Comparison of ENCODE assay signal across 21 cellular contexts in genomic region chr3:137762674-137763593, GRCh38. TPM values are rescaled to one million over a fixed set of nuclear protein-coding genes. Genes with fewer than 3 reads are reported as not detected.
DNase-seq lines count a peak whose midpoint lies in the region; ATAC-seq, FAIRE-seq and TF ChIP-seq lines count a peak whose summit lies in the region.
"Had no signal": no experiment of that assay in that cellular context is flagged by ENCODE, and none has a peak within 500 bp of the region (broad histone marks: within the 10 kb centered on the region; RNA-seq: fewer than 3 reads in every experiment).

No MANE protein-coding gene starts in this region.

- CTCF ChIA-PET in A549 (lab: Yijun Ruan, JAX) (no interaction called here), Calu3 (lab: Charles Lee) (interaction anchor here (0.6 kb wide), 1 partner anchor 9 kb away, joined by 3 read pairs; no protein-coding TSS in a partner anchor), K562 (lab: Yijun Ruan, JAX; ENCODE audit: low intra/inter-chr PET ratio) (no interaction called here)

- H3K27ac Mint-ChIP-seq in Calu3 (ENCODE audit: unreplicated experiment), result no peak overlapping the region
- H3K27ac Mint-ChIP-seq in activated CD4-positive, alpha-beta T cell treated with anti-CD3 and anti-CD28 coated beads, Interleukin-2, amount 10 ng/mL, durations not matched to agents 24 days and 14 days, result no peak overlapping the region
- H3K27ac Mint-ChIP-seq: T-helper 17 cell had no signal

- POLR2A ChIA-PET in A549 (lab: Yijun Ruan, JAX), result no interaction called here
- POLR2A ChIA-PET in K562 (lab: Yijun Ruan, JAX), result no interaction called here

- peaks cover 78% of the 10 kb centered on the region for H3K27me3 Mint-ChIP-seq in Calu3 (ENCODE audit: unreplicated experiment)
- H3K27me3 Mint-ChIP-seq in activated CD4-positive, alpha-beta T cell treated with anti-CD3 and anti-CD28 coated beads, Interleukin-2, amount 10 ng/mL, durations not matched to agents 24 days and 14 days, result peaks cover 73% of the 10 kb centered on the region

- H3K4me1 Mint-ChIP-seq in Calu3 (ENCODE audit: low read depth, unreplicated experiment), result peaks cover 8% of the 10 kb centered on the region
- H3K4me1 Mint-ChIP-seq in activated CD4-positive, alpha-beta T cell treated with anti-CD3 and anti-CD28 coated beads, Interleukin-2, amount 10 ng/mL, durations not matched to agents 24 days and 14 days, result no peaks in the 10 kb centered on the region

- H3K4me3 ChIP-seq in A549 (no peak overlapping the region; the same call in 2 of the 3 replicates), K562 (no peak overlapping the region), mesendoderm (ENCODE audit: low read length) (no peak overlapping the region)
- H3K4me3 ChIP-seq: ovary had no signal

- TF ChIP-seq POLR2A in A549 (IDR thresholded peaks at IDR 0.05; ENCODE audit: low read length) (no peak), K562 (conservative IDR thresholded peaks at IDR 0.05) (no peak)

- ATAC-seq in A549 (no peak), K562 (no peak), GM18868 (IDR thresholded peaks at IDR 0.05; ENCODE audit: unreplicated experiment) (no peak), GM18909 (IDR thresholded peaks at IDR 0.05; ENCODE audit: poor library complexity, unreplicated experiment) (no peak)
- ATAC-seq: T-helper 17 cell had no signal

- H2BK15ac ChIP-seq in mesendoderm (replicated peaks; ENCODE audit: low read depth), result no peak overlapping the region

- in situ Hi-C loops in K562 (cut with MboI), result no loop called here

- TF ChIP-seq EP300 in A549 (IDR thresholded peaks at IDR 0.05) (no peak), K562 (IDR thresholded peaks at IDR 0.05; ENCODE audit: low read length) (no peak)

- no peaks in the 10 kb centered on the region for H3K9me1 ChIP-seq in K562 (ENCODE audit: control insufficient read depth, insufficient read depth, low read length)

- TF ChIP-seq RAD21 in A549 (conservative IDR thresholded peaks at IDR 0.05 in 1 of 2, IDR thresholded peaks at IDR 0.05 in 1 of 2) (no peak), K562 (CRISPR knock-in tag; conservative IDR thresholded peaks at IDR 0.05 in 1 of 2, IDR thresholded peaks at IDR 0.05 in 1 of 2) (no peak)

- H3K27ac ChIP-seq in A549, result no peak overlapping the region
- H3K27ac ChIP-seq in K562 (ENCODE audit: extremely low read depth, low read depth, low read length), result no peak overlapping the region
- no peak overlapping the region for H3K27ac ChIP-seq in mesendoderm (ENCODE audit: low read depth, low read length)
- H3K27ac ChIP-seq: ovary had no signal

- peaks cover 5% of the 10 kb centered on the region for H3K36me3 Mint-ChIP-seq in Calu3 (ENCODE audit: insufficient read depth, unreplicated experiment)
- no peaks in the 10 kb centered on the region for H3K36me3 Mint-ChIP-seq in activated CD4-positive, alpha-beta T cell treated with anti-CD3 and anti-CD28 coated beads, Interleukin-2, amount 10 ng/mL, durations not matched to agents 24 days and 14 days (ENCODE audit: low read depth)

- H2AK5ac ChIP-seq in mesendoderm (ENCODE audit: low read length), result no peak overlapping the region

- H3K23ac ChIP-seq in mesendoderm (ENCODE audit: low read length), result no peak overlapping the region

- no peak overlapping the region for H2BK120ac ChIP-seq in mesendoderm (ENCODE audit: low read depth, low read length)

- H3K9me3 Mint-ChIP-seq in Calu3 (ENCODE audit: low read depth, unreplicated experiment), result peaks cover 10% of the 10 kb centered on the region
- H3K9me3 Mint-ChIP-seq in activated CD4-positive, alpha-beta T cell treated with anti-CD3 and anti-CD28 coated beads, Interleukin-2, amount 10 ng/mL, durations not matched to agents 24 days and 14 days, result peaks cover 13% of the 10 kb centered on the region

- H3K4me1 ChIP-seq in A549, result 0 out of 3 replicates have a peak, but pooled peaks cover 5% of the 10 kb centered on the region
- H3K4me1 ChIP-seq in K562 (replicated peaks in 1 of 2; ENCODE audit: control insufficient read depth in 2 of 2, insufficient read depth in 2 of 2, low read length in 2 of 2), result peaks cover 0 to 3% of the 10 kb centered on the region in 2 experiments; a peak in 1 of 5 replicates
- H3K4me1 ChIP-seq in mesendoderm (ENCODE audit: control insufficient read depth, low read depth, low read length), result peaks cover 2% of the 10 kb centered on the region

- TF ChIP-seq CTCF in A549 (IDR thresholded peaks at IDR 0.05) (no peak), Calu3 (IDR thresholded peaks at IDR 0.05; ENCODE audit: unreplicated experiment) (no peak), K562 (IDR thresholded peaks at IDR 0.05 in 2 of 3, conservative IDR thresholded peaks at IDR 0.05 in 1 of 3; ENCODE audit: insufficient read depth in 2 of 3, low read depth in 1 of 3, low read length in 3 of 3) (no peak)

- no peak overlapping the region for H4K8ac ChIP-seq in mesendoderm (ENCODE audit: low read depth, low read length)

- no peak overlapping the region for H3K4ac ChIP-seq in mesendoderm (ENCODE audit: low read depth, low read length)

- H3K9ac ChIP-seq in K562 (ENCODE audit: insufficient read depth in 1 of 2, low read depth in 2 of 2, low read length in 2 of 2), result no peak overlapping the region
- H3K9ac ChIP-seq in mesendoderm (ENCODE audit: low read length), result no peak overlapping the region

- H4K5ac ChIP-seq in mesendoderm (ENCODE audit: low read length), result no peak overlapping the region

- intact Hi-C loops in Calu3 (cut with micrococcal nuclease; ENCODE audit: unreplicated experiment) (no loop called here), K562 (cut with micrococcal nuclease) (no loop called here)
- intact Hi-C loops in activated CD4-positive, alpha-beta T cell treated with anti-CD3 and anti-CD28 coated beads, Interleukin-2, amount 10 ng/mL, durations not matched to agents 24 days and 14 days (cut with micrococcal nuclease), result no loop called here

- BruUV-seq in Calu3 (replicated peaks; lab: Mats Ljungman, UMichigan) (no TSS peak), K562 (replicated peaks; lab: Mats Ljungman, UMichigan) (no TSS peak)

- no peak for FAIRE-seq in A549 (lab: Jason Lieb, UNC)
- no peak for FAIRE-seq in K562 (lab: Jason Lieb, UNC)

- H2BK5ac ChIP-seq in mesendoderm (ENCODE audit: low read length), result no peak overlapping the region

- H2AFZ ChIP-seq in K562 (ENCODE audit: low read depth, low read length), result no peak overlapping the region

- H3K9me3 ChIP-seq in A549 (no peaks in the 10 kb centered on the region), K562 (replicated peaks; ENCODE audit: control insufficient read depth, insufficient read depth, low read depth, low read length) (no peaks in the 10 kb centered on the region)
- H3K9me3 ChIP-seq: ovary had no signal

- H3K79me2 ChIP-seq in K562 (ENCODE audit: control insufficient read depth, insufficient read depth, low read length) (no peaks in the 10 kb centered on the region), mesendoderm (ENCODE audit: control insufficient read depth, insufficient read depth, low read length) (no peaks in the 10 kb centered on the region)

- peak overlapping the region; percentile 81 for H3K4me3 Mint-ChIP-seq in Calu3 (ENCODE audit: low read depth, unreplicated experiment)
- H3K4me3 Mint-ChIP-seq in activated CD4-positive, alpha-beta T cell treated with anti-CD3 and anti-CD28 coated beads, Interleukin-2, amount 10 ng/mL, durations not matched to agents 24 days and 14 days, result no peak overlapping the region
- H3K4me3 Mint-ChIP-seq: T-helper 17 cell had no signal

- no peaks in the 10 kb centered on the region for H3K36me3 ChIP-seq in K562 (ENCODE audit: control insufficient read depth, insufficient read depth, low read length)
- no peaks in the 10 kb centered on the region for H3K36me3 ChIP-seq in mesendoderm (ENCODE audit: control insufficient read depth, insufficient read depth, low read length)
- H3K36me3 ChIP-seq: ovary had no signal

- peak overlapping the region; percentile 36 for H3K56ac ChIP-seq in mesendoderm (ENCODE audit: low read length)

- WGBS in A549 (ENCODE audit: missing lambda C conversion rate), result 31% methylated on average over 34 of the region's 34 CpGs
- 4% methylated on average over 23 of the region's 34 CpGs for WGBS in K562 (ENCODE audit: insufficient coverage, low coverage, missing lambda C conversion rate)
- no CpG with 5 or more reads among the region's 34 CpGs for WGBS in mesendoderm (ENCODE audit: extremely low coverage, insufficient coverage, low lambda C conversion rate)

- H3K79me1 ChIP-seq in mesendoderm (ENCODE audit: low read length), result no peaks in the 10 kb centered on the region

- no peak overlapping the region for H3K18ac ChIP-seq in mesendoderm (ENCODE audit: low read length)

- peak overlapping the region; percentile 71; the same call in 2 of the 3 replicates for H3K4me2 ChIP-seq in A549
- no peak overlapping the region for H3K4me2 ChIP-seq in K562 (ENCODE audit: insufficient read depth, low read length)
- no peak overlapping the region for H3K4me2 ChIP-seq in mesendoderm (ENCODE audit: low read length)

- no peak for DNase-seq in A549 (ENCODE audit: low read depth in 1 of 2, low spot score in 1 of 2)
- DNase-seq in Calu3, result no peak
- no peak for DNase-seq in K562 (ENCODE audit: extremely low read depth in 1 of 4, low spot score in 3 of 4)
- no peak for DNase-seq in mesendoderm
- no peak for DNase-seq in HuH-7.5 (ENCODE audit: low spot score)
- DNase-seq in activated CD4-positive, alpha-beta T cell treated with anti-CD3 and anti-CD28 coated beads, Interleukin-2, amount 10 ng/mL, durations not matched to agents 24 days and 14 days, result no peak
- DNase-seq: activated CD4-positive, CD25-positive, alpha-beta regulatory T cell; activated effector memory CD4-positive, alpha-beta T cell treated with Interleukin-2 at 50 U/mL for 16 hours; NCI-H1694; NCI-H446; ovary; SHP77; stimulated activated CD4-positive, alpha-beta T cell treated with anti-CD3 and anti-CD28 coated beads, Interleukin-4, amount 100 ng/mL, for 24 hours; T-helper 17 cell had no signal

- H3K27me3 ChIP-seq in K562 (ENCODE audit: control insufficient read depth in 2 of 2, insufficient read depth in 2 of 2, low read length in 2 of 2) (peaks cover 8 to 54% of the 10 kb centered on the region in 2 experiments; a peak in 3 of 5 replicates), mesendoderm (ENCODE audit: insufficient read depth, low read length, poor library complexity) (peaks cover 79% of the 10 kb centered on the region)
- H3K27me3 ChIP-seq: ovary had no signal

- H4K20me1 ChIP-seq in K562 (replicated peaks; ENCODE audit: control insufficient read depth, insufficient read depth, low read length), result no peaks in the 10 kb centered on the region

RNA-seq across cellular contexts. Expression of gene SOX14, which starts 1.2 kb away (rescaled TPM):
- polyA plus RNA-seq in A549 (2011; rRNA removed), result not detected in 2 replicates
- polyA plus RNA-seq in A549 (2012; cell fraction: cytosol; rRNA removed), result not detected in 2 replicates
- not detected in 2 replicates for polyA plus RNA-seq in A549 (2012; cell fraction: nucleus; rRNA removed)
- polyA plus RNA-seq in A549 (2017; fragmentation: RNase III; extraction: RNeasy Plus Mini Kit Qiagen cat#74134 plus additional on column Dnase treatment), result not detected in 3 replicates
- not detected in 2 replicates for polyA minus RNA-seq in A549 (2011; rRNA and poly(A)+ RNA removed)
- total RNA-seq in Calu3 (2022), result not detected in 2 replicates
- not detected in 2 replicates for total RNA-seq in K562 (2011; cell fraction: chromatin; rRNA removed; ENCODE audit: low replicate concordance)
- total RNA-seq in K562 (2011; cell fraction: nucleolus; rRNA removed), result not detected in 2 replicates
- not detected in 2 replicates for total RNA-seq in K562 (2011; cell fraction: nucleoplasm; rRNA removed)
- not detected in 2 replicates for total RNA-seq in K562 (2014; rRNA removed)
- total RNA-seq in K562 (2014; rRNA removed; fragmentation: Illumina TruSeq; extraction: Trizol), result not detected in 2 replicates
- not detected in 2 replicates for total RNA-seq in K562 (2015; rRNA removed; fragmentation: Illumina TruSeq; extraction: Trizol)
- not detected in 2 replicates for total RNA-seq in K562 (2021)
- not detected in 2 replicates for polyA plus RNA-seq in K562 (2011; rRNA removed)
- not detected in 2 replicates for polyA plus RNA-seq in K562 (2011; cell fraction: cytosol; rRNA removed)
- not detected in 2 replicates for polyA plus RNA-seq in K562 (2011; cell fraction: nucleus; rRNA removed)
- not detected in 2 replicates for polyA plus RNA-seq in K562 (2012)
- not detected in 2 replicates for polyA plus RNA-seq in K562 (2014; fragmentation: Illumina TruSeq; extraction: Trizol)
- not detected for polyA plus RNA-seq in K562 (2014; fragmentation: Nextera tagmentation; extraction: Ambion mirVana)
- polyA plus RNA-seq in K562 (2014; rRNA removed), result 0.08 TPM in 1 of 2 replicates, not detected in the other
- polyA minus RNA-seq in K562 (2011; rRNA and poly(A)+ RNA removed), result not detected in 2 replicates
- not detected in 2 replicates for polyA minus RNA-seq in K562 (2011; cell fraction: cytosol; rRNA and poly(A)+ RNA removed)
- not detected in 2 replicates for polyA minus RNA-seq in K562 (2011; cell fraction: nucleus; rRNA and poly(A)+ RNA removed)
- polyA plus RNA-seq in mesendoderm (2013, experiment 1 of 2), result 0.41 TPM
- 0.43 TPM for polyA plus RNA-seq in mesendoderm (2013, experiment 2 of 2)
- not detected in 2 replicates for total RNA-seq in activated CD4-positive, alpha-beta T cell treated with anti-CD3 and anti-CD28 coated beads, Interleukin-2, amount 10 ng/mL, durations not matched to agents 24 days and 14 days
- total RNA-seq: aorta, left lobe of liver, LHCN-M2, ovary, skeletal muscle tissue, T-helper 17 cell, temporal lobe had no signal
- polyA plus RNA-seq: aorta, ovary had no signal
